29 cellular contexts compared by ENCODE assay signal in the genomic region with DNA sequence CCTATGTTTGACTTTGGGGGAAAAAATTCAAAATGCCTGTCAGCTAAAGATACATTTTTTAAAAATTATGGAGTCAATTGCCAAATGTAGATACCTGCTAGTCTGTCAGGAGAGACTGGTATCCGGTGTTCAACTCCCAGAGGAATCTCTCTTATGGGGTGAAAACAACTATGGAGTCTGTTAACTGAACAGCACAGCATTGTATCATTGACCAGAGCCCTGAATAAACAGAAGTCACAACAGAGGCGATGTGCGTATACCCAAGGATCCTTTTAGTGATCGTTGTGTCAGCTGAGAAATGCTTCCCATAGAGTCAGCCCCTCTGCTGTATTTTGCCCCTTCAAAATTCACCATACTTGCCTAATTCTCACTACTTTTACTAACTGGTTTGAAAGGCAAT.
"Had no signal": no experiment of that assay in that cellular context is flagged by ENCODE, and none has a peak within 500 bp of the region (broad histone marks: within the 10 kb centered on the region; RNA-seq: fewer than 3 reads in every experiment).

No MANE protein-coding gene starts in this region.

- H3K27ac ChIP-seq: adrenal gland, ascending aorta, body of pancreas, brain microvascular endothelial cell, breast epithelium, cardiac muscle cell had no signal

- H3K4me1 ChIP-seq: adrenal gland, ascending aorta, body of pancreas, breast epithelium had no signal

- H3K9me3 ChIP-seq: adrenal gland, ascending aorta, body of pancreas, breast epithelium had no signal

- DNase-seq: activated effector memory CD4-positive, alpha-beta T cell treated with anti-CD3 and anti-CD28 coated beads, Interleukin-2, amount 50 U/mL, for 16 hours; activated effector memory CD4-positive, alpha-beta T cell treated with Interleukin-2 at 50 U/mL for 16 hours; activated gamma-delta T cell; activated gamma-delta T cell treated with Interleukin-2 at 50 U/mL for 16 hours; activated naive CD4-positive, alpha-beta T cell; activated naive CD4-positive, alpha-beta T cell treated with anti-CD3 and anti-CD28 coated beads for 36 hours; activated naive CD4-positive, alpha-beta T cell treated with anti-CD3 and anti-CD28 coated beads, Interleukin-2, amount 10 ng/mL, durations not matched to agents 7 days and 5 days; activated naive CD4-positive, alpha-beta T cell treated with anti-CD3 and anti-CD28 coated beads, Interleukin-2, amount 50 U/mL, for 16 hours; activated naive CD4-positive, alpha-beta T cell treated with Interleukin-2 at 50 U/mL for 16 hours; activated naive CD8-positive, alpha-beta T cell treated with anti-CD3 and anti-CD28 coated beads for 36 hours; activated naive CD8-positive, alpha-beta T cell treated with anti-CD3 and anti-CD28 coated beads, Interleukin-2, amount 10 ng/mL, durations not matched to agents 7 days and 5 days; activated naive CD8-positive, alpha-beta T cell treated with anti-CD3 and anti-CD28 coated beads, Interleukin-2, amount 50 U/mL, for 24 hours; activated T-cell treated with anti-CD3 and anti-CD28 coated beads, Interleukin-2, amount 50 U/mL, for 24 hours; activated T-cell treated with anti-CD3 and anti-CD28 coated beads, Interleukin-2, amount 50 U/mL, for 4 hours; activated T-cell treated with anti-CD3 and anti-CD28 coated beads, Interleukin-2, amount 50 U/mL, for 48 hours; activated T-cell treated with anti-CD3 and anti-CD28 coated beads, Interleukin-2, amount 50 U/mL, for 72 hours; adrenal gland; amniotic stem cell; amygdala; anterior cingulate cortex; aorta; body of pancreas; brain microvascular endothelial cell; caudate nucleus; central memory CD4-positive, alpha-beta T cell; cerebellar nuclear complex had no signal

- H3K27me3 ChIP-seq: adrenal gland, ascending aorta, body of pancreas, brain microvascular endothelial cell, breast epithelium, cardiac muscle cell had no signal

- H3K4me3 ChIP-seq: adrenal gland, ascending aorta, body of pancreas, breast epithelium, cardiac muscle cell had no signal

- H3K36me3 ChIP-seq: adrenal gland, ascending aorta, brain microvascular endothelial cell, breast epithelium, cardiac muscle cell had no signal
